In genomic region chr1:23191199-23191598, GRCh38 we compare ENCODE assay signal across 2 cellular contexts.
TF ChIP-seq lines count a peak whose summit lies in the region.

No MANE protein-coding gene starts in this region.

TF ChIP-seq in A549, 52 proteins besides CTCF, POLR2A, EP300 and RAD21:
- TF ChIP-seq HEYL (CRISPR knock-in tag; IDR thresholded peaks at IDR 0.05) = no peak
- TF ChIP-seq HOXA7 (CRISPR knock-in tag; IDR thresholded peaks at IDR 0.05) = no peak
- no peak for TF ChIP-seq E2F6 (IDR thresholded peaks at IDR 0.05; ENCODE audit: borderline replicate concordance, low read depth)
- TF ChIP-seq EHF (CRISPR knock-in tag; IDR thresholded peaks at IDR 0.05) = no peak
- no peak for TF ChIP-seq CEBPB (IDR thresholded peaks at IDR 0.05)
- TF ChIP-seq BHLHE40 (IDR thresholded peaks at IDR 0.05; ENCODE audit: low read depth, low read length) = no peak
- TF ChIP-seq SMC3 (IDR thresholded peaks at IDR 0.05) = no peak
- TF ChIP-seq POLR2AphosphoS2 (conservative IDR thresholded peaks at IDR 0.05; ENCODE audit: low read length) = no peak
- TF ChIP-seq ZFP36 (IDR thresholded peaks at IDR 0.05; ENCODE audit: borderline replicate concordance, partially characterized antibody) = no peak

TF ChIP-seq in K562, 482 proteins besides CTCF, POLR2A, EP300 and RAD21:
- TF ChIP-seq MAFG (tag; conservative IDR thresholded peaks at IDR 0.05) (peak; percentile 32; the same call in 1 of the 2 replicates), NFE2 (IDR thresholded peaks at IDR 0.05; ENCODE audit: low read depth) (peak; percentile 30; the same call in 1 of the 2 replicates), SMAD4 (CRISPR knock-in tag; conservative IDR thresholded peaks at IDR 0.05) (no peak), ZFX (CRISPR knock-in tag; IDR thresholded peaks at IDR 0.05) (no peak), FOXA3 (CRISPR knock-in tag; conservative IDR thresholded peaks at IDR 0.05 in 1 of 2, IDR thresholded peaks at IDR 0.05 in 1 of 2) (no peak), SETDB1 (IDR thresholded peaks at IDR 0.05; ENCODE audit: low read length) (no peak), ZNF384 (IDR thresholded peaks at IDR 0.05; ENCODE audit: low read depth, low read length) (peak; percentile 89), KLF16 (IDR thresholded peaks at IDR 0.05) (peak; percentile 60; the same call in 1 of the 2 replicates), TRIM24 (IDR thresholded peaks at IDR 0.05) (peak; percentile 60 to 70), ZNF134 (CRISPR knock-in tag; conservative IDR thresholded peaks at IDR 0.05) (no peak), DPF2 (IDR thresholded peaks at IDR 0.05) (0 out of 2 replicates have a peak, but pooled peaks have one; percentile 20)
